15 cellular contexts compared by ENCODE assay signal in genomic region chr4:153560918-153561317, GRCh38.
A peak's percentile ranks its signal among the peaks of the same experiment; 100 is the strongest.
DNase-seq lines count a peak whose midpoint lies in the region; ATAC-seq, FAIRE-seq and TF ChIP-seq lines count a peak whose summit lies in the region.
"Had no signal": no experiment of that assay in that cellular context is flagged by ENCODE, and none has a peak within 500 bp of the region (broad histone marks: within the 10 kb centered on the region; RNA-seq: fewer than 3 reads in every experiment).

No MANE protein-coding gene starts in this region.

- no peaks in the 10 kb centered on the region for H3K27me3 ChIP-seq in DOHH2 (ENCODE audit: control insufficient read depth, low read length)
- H3K27me3 ChIP-seq: brain microvascular endothelial cell had no signal

- peak overlapping the region; percentile 39 for H3K4me3 ChIP-seq in DOHH2 (ENCODE audit: low read length)

- H3K4me2 ChIP-seq in DOHH2 (ENCODE audit: low read length), result peak overlapping the region; percentile 52

- H3K4me3 Mint-ChIP-seq in activated naive CD8-positive, alpha-beta T cell treated with anti-CD3 and anti-CD28 coated beads, Interleukin-2, amount 50 U/mL, for 24 hours, result no peak overlapping the region
- H3K4me3 Mint-ChIP-seq: activated CD8-positive, alpha-beta memory T cell treated with anti-CD3 and anti-CD28 coated beads, Interleukin-2, amount 10 ng/mL, durations not matched to agents 7 days and 5 days; CD4-positive, CD25-positive, alpha-beta regulatory T cell had no signal

- H3K4me1 Mint-ChIP-seq in activated naive CD8-positive, alpha-beta T cell treated with anti-CD3 and anti-CD28 coated beads, Interleukin-2, amount 50 U/mL, for 24 hours, result peaks cover 50% of the 10 kb centered on the region

- H3K9me3 Mint-ChIP-seq in activated naive CD8-positive, alpha-beta T cell treated with anti-CD3 and anti-CD28 coated beads, Interleukin-2, amount 50 U/mL, for 24 hours, result peaks cover 18% of the 10 kb centered on the region

- H3K36me3 ChIP-seq in DOHH2 (ENCODE audit: control insufficient read depth, low read length), result peaks cover 96% of the 10 kb centered on the region

- peaks cover 13% of the 10 kb centered on the region for H4K20me1 ChIP-seq in DOHH2 (ENCODE audit: control insufficient read depth, insufficient read depth, low read depth, low read length)

- H3K27ac ChIP-seq in DOHH2 (ENCODE audit: low read depth, low read length), result peak overlapping the region; percentile 37
- H3K27ac ChIP-seq: brain microvascular endothelial cell had no signal

- peak; percentile 86 for ATAC-seq in HG03342 (IDR thresholded peaks at IDR 0.05; ENCODE audit: unreplicated experiment)
- ATAC-seq in activated naive CD8-positive, alpha-beta T cell treated with anti-CD3 and anti-CD28 coated beads, Interleukin-2, amount 50 U/mL, for 24 hours, result peak; percentile 57
- ATAC-seq in HG03039 (IDR thresholded peaks at IDR 0.05; ENCODE audit: unreplicated experiment), result no peak
- ATAC-seq: activated CD8-positive, alpha-beta memory T cell treated with anti-CD3 and anti-CD28 coated beads, Interleukin-2, amount 10 ng/mL, durations not matched to agents 7 days and 5 days had no signal

- FAIRE-seq in GM19239 (lab: Jason Lieb, UNC), result peak; percentile 84

- TF ChIP-seq CTCF in DOHH2 (IDR thresholded peaks at IDR 0.05; ENCODE audit: low read depth, low read length, poor library complexity, severe bottlenecking), result no peak

- no peaks in the 10 kb centered on the region for H3K9me3 ChIP-seq in DOHH2 (ENCODE audit: control insufficient read depth, insufficient read depth, low read length)

- H3K79me2 ChIP-seq in DOHH2 (ENCODE audit: control insufficient read depth, low read length), result peaks cover 99% of the 10 kb centered on the region

- peaks cover 90% of the 10 kb centered on the region for H3K4me1 ChIP-seq in DOHH2 (ENCODE audit: control insufficient read depth, low read length)

- H3K9me2 ChIP-seq in DOHH2 (replicated peaks; ENCODE audit: control insufficient read depth, low read length), result no peaks in the 10 kb centered on the region

- H3K36me3 Mint-ChIP-seq in activated naive CD8-positive, alpha-beta T cell treated with anti-CD3 and anti-CD28 coated beads, Interleukin-2, amount 50 U/mL, for 24 hours (ENCODE audit: low read depth), result peaks cover 74% of the 10 kb centered on the region

- DNase-seq in GM19239 (ENCODE audit: insufficient read length, low spot score) (no peak), SIG-M5 treated with dmso at 0.1 percent for 504 hours (lab: John Stamatoyannopoulos, UW; ENCODE audit: unreplicated experiment) (no peak), NCI-H1930 (lab: John Stamatoyannopoulos, UW) (no peak)
- no peak for DNase-seq in activated naive CD8-positive, alpha-beta T cell treated with anti-CD3 and anti-CD28 coated beads, Interleukin-2, amount 50 U/mL, for 24 hours
- DNase-seq in activated CD4-positive, CD25-positive, alpha-beta regulatory T cell (lab: John Stamatoyannopoulos, UW), result no peak
- DNase-seq: activated CD8-positive, alpha-beta memory T cell treated with anti-CD3 and anti-CD28 coated beads, Interleukin-2, amount 10 ng/mL, durations not matched to agents 7 days and 5 days; brain microvascular endothelial cell; GOT3; midbrain; NCI-H1417 treated with DMSO at 0.1 percent for 48 hours; NCI-H69 had no signal

- no peaks in the 10 kb centered on the region for H3K27me3 Mint-ChIP-seq in activated naive CD8-positive, alpha-beta T cell treated with anti-CD3 and anti-CD28 coated beads, Interleukin-2, amount 50 U/mL, for 24 hours
- H3K27me3 Mint-ChIP-seq: activated CD8-positive, alpha-beta memory T cell treated with anti-CD3 and anti-CD28 coated beads, Interleukin-2, amount 10 ng/mL, durations not matched to agents 7 days and 5 days; CD4-positive, CD25-positive, alpha-beta regulatory T cell had no signal

- peak overlapping the region; percentile 46 for H3K27ac Mint-ChIP-seq in activated naive CD8-positive, alpha-beta T cell treated with anti-CD3 and anti-CD28 coated beads, Interleukin-2, amount 50 U/mL, for 24 hours
- H3K27ac Mint-ChIP-seq: activated CD8-positive, alpha-beta memory T cell treated with anti-CD3 and anti-CD28 coated beads, Interleukin-2, amount 10 ng/mL, durations not matched to agents 7 days and 5 days had no signal

- H3F3A ChIP-seq in DOHH2 (ENCODE audit: control insufficient read depth, insufficient read depth), result peaks cover 61% of the 10 kb centered on the region
